In genomic region chr19:6278051-6278450, GRCh38 we compare ENCODE assay signal across 10 cellular contexts. TPM values are rescaled to one million over a fixed set of nuclear protein-coding genes. Genes with fewer than 3 reads are reported as not detected.
DNase-seq lines count a peak whose midpoint lies in the region; ATAC-seq and TF ChIP-seq lines count a peak whose summit lies in the region.
"Had no signal": no experiment of that assay in that cellular context is flagged by ENCODE, and none has a peak within 500 bp of the region (broad histone marks: within the 10 kb centered on the region; RNA-seq: fewer than 3 reads in every experiment).

No MANE protein-coding gene starts in this region.

- H3K27ac ChIP-seq in ACC112 (ENCODE audit: low read depth, low read length) (no peak overlapping the region), HUES48 (ENCODE audit: low read depth, low read length) (no peak overlapping the region)
- H3K27ac ChIP-seq in naive thymus-derived CD4-positive, alpha-beta T cell (ENCODE audit: low read depth, low read length) = peak overlapping the region; percentile 78

- H3K4me3 Mint-ChIP-seq in naive thymus-derived CD4-positive, alpha-beta T cell = peak overlapping the region; percentile 85 to 97 (median 92)

- DNase-seq in astrocyte of the spinal cord (ENCODE audit: low read depth, low spot score) (no peak), globus pallidus (ENCODE audit: low spot score) (no peak), NCI-H82 (lab: John Stamatoyannopoulos, UW) (no peak)
- DNase-seq in naive thymus-derived CD4-positive, alpha-beta T cell = no peak

- intact Hi-C loops in naive thymus-derived CD4-positive, alpha-beta T cell (cut with micrococcal nuclease) = no loop called here

- no peak for ATAC-seq in naive thymus-derived CD4-positive, alpha-beta T cell
- ATAC-seq in HG03025 (IDR thresholded peaks at IDR 0.05; ENCODE audit: low FRiP score, unreplicated experiment) (no peak), GM21367 (IDR thresholded peaks at IDR 0.05; ENCODE audit: unreplicated experiment) (no peak)

- CTCF ChIA-PET in naive thymus-derived CD4-positive, alpha-beta T cell (lab: Charles Lee) = no interaction called here

- no peaks in the 10 kb centered on the region for H3K36me3 Mint-ChIP-seq in naive thymus-derived CD4-positive, alpha-beta T cell

- no peaks in the 10 kb centered on the region for H3K27me3 ChIP-seq in ACC112 (ENCODE audit: insufficient read depth, low read length)
- H3K27me3 ChIP-seq in HUES48 (ENCODE audit: control insufficient read depth, insufficient read depth, low read length) = no peaks in the 10 kb centered on the region
- no peaks in the 10 kb centered on the region for H3K27me3 ChIP-seq in naive thymus-derived CD4-positive, alpha-beta T cell (ENCODE audit: control insufficient read depth in 2 of 2, insufficient read depth in 2 of 2, low read length in 2 of 2)

- in situ Hi-C loops in astrocyte of the spinal cord (cut with HindIII; ENCODE audit: low sequenced_read_pairs) = loop anchor here (10.0 kb wide), 1 partner anchor 53 kb away; no protein-coding TSS in a partner anchor

- H3K9me3 ChIP-seq in HUES48 (ENCODE audit: control insufficient read depth, insufficient read depth, low read length) = peaks cover 5% of the 10 kb centered on the region
- H3K9me3 ChIP-seq in naive thymus-derived CD4-positive, alpha-beta T cell (ENCODE audit: control insufficient read depth in 2 of 3, low read length in 3 of 3) = no peaks in the 10 kb centered on the region

- peaks cover 0 to 6% (median 0%) of the 10 kb centered on the region in 5 donors for H3K27me3 Mint-ChIP-seq in naive thymus-derived CD4-positive, alpha-beta T cell

- POLR2A ChIA-PET in naive thymus-derived CD4-positive, alpha-beta T cell (lab: Charles Lee) = no interaction called here

- H3K4me3 ChIP-seq in ACC112 (ENCODE audit: low read depth, low read length) = peak overlapping the region; percentile 90
- peak overlapping the region; percentile 78; the same call in 1 of the 2 replicates for H3K4me3 ChIP-seq in HUES48 (ENCODE audit: low read depth, low read length)
- peak overlapping the region; percentile 86 for H3K4me3 ChIP-seq in astrocyte of the spinal cord (ENCODE audit: low read depth, low read length)
- H3K4me3 ChIP-seq in naive thymus-derived CD4-positive, alpha-beta T cell (ENCODE audit: low read length) = no peak overlapping the region

- TF ChIP-seq CTCF in astrocyte of the spinal cord (IDR thresholded peaks at IDR 0.05; ENCODE audit: low read depth, low read length) = no peak

- peaks cover 53% of the 10 kb centered on the region for H3K79me2 ChIP-seq in ACC112 (ENCODE audit: control insufficient read depth, insufficient read depth, low read length, unreplicated experiment)

- H3K4me1 Mint-ChIP-seq in naive thymus-derived CD4-positive, alpha-beta T cell = peaks cover 40 to 60% (median 54%) of the 10 kb centered on the region in 7 donors

- no peak overlapping the region for H3K9ac ChIP-seq in HUES48 (ENCODE audit: low read depth, low read length)

- no peak overlapping the region for H2AFZ ChIP-seq in ACC112 (ENCODE audit: low read length, unreplicated experiment)

- peak overlapping the region; percentile 87 to 95 (median 93) for H3K27ac Mint-ChIP-seq in naive thymus-derived CD4-positive, alpha-beta T cell

- H3K36me3 ChIP-seq in ACC112 (ENCODE audit: insufficient read depth, low read length) (no peaks in the 10 kb centered on the region), HUES48 (ENCODE audit: control insufficient read depth, insufficient read depth, low read length) (peaks cover 5% of the 10 kb centered on the region; the same call in 1 of the 2 replicates)
- H3K36me3 ChIP-seq in naive thymus-derived CD4-positive, alpha-beta T cell (ENCODE audit: control insufficient read depth in 2 of 3, insufficient read depth in 3 of 3, low read length in 3 of 3) = no peaks in the 10 kb centered on the region

- H3K4me1 ChIP-seq in ACC112 (ENCODE audit: control insufficient read depth, insufficient read depth, low read length, unreplicated experiment) (peaks cover 46% of the 10 kb centered on the region), HUES48 (ENCODE audit: control insufficient read depth, insufficient read depth, low read length) (peaks cover 32% of the 10 kb centered on the region)
- H3K4me1 ChIP-seq in naive thymus-derived CD4-positive, alpha-beta T cell (ENCODE audit: control insufficient read depth in 2 of 2, insufficient read depth in 2 of 2, low read length in 2 of 2) = peaks cover 3 to 20% of the 10 kb centered on the region in 2 donors

- peaks cover 0 to 1% (median 0%) of the 10 kb centered on the region in 11 donors for H3K9me3 Mint-ChIP-seq in naive thymus-derived CD4-positive, alpha-beta T cell

RNA-seq across cellular contexts. Expression of gene MLLT1, which starts 1.7 kb away (rescaled TPM):
- total RNA-seq in naive thymus-derived CD4-positive, alpha-beta T cell = 10 to 100 TPM; 33.3 to 47.5 (median 39.0) TPM
- polyA plus RNA-seq in naive thymus-derived CD4-positive, alpha-beta T cell = 1 to 10 TPM in 1 of 2 donors, under 1 TPM in 1; 0.57 to 1.8 TPM

RNA-seq across cellular contexts. Expression of gene ACER1, which starts 55.4 kb away (rescaled TPM):
- total RNA-seq in naive thymus-derived CD4-positive, alpha-beta T cell = 1 to 10 TPM in 2 of 5 experiments, under 1 TPM in 3; 0.65 to 2.9 (median 0.87) TPM
- 1 to 10 TPM; 1.1 to 3.9 TPM for polyA plus RNA-seq in naive thymus-derived CD4-positive, alpha-beta T cell
- total RNA-seq: myocyte, temporal lobe had no signal
